Comparison of ENCODE assay signal across 18 cellular contexts in genomic region chr6:29680416-29680815, GRCh38. TPM values are rescaled to one million over a fixed set of nuclear protein-coding genes. Genes with fewer than 3 reads are reported as not detected.
DNase-seq lines count a peak whose midpoint lies in the region; ATAC-seq and TF ChIP-seq lines count a peak whose summit lies in the region.
"Had no signal": no experiment of that assay in that cellular context is flagged by ENCODE, and none has a peak within 500 bp of the region (broad histone marks: within the 10 kb centered on the region; RNA-seq: fewer than 3 reads in every experiment).

No MANE protein-coding gene starts in this region.

- intact Hi-C loops in left ventricle myocardium superior (cut with micrococcal nuclease): no loop called here

- peak overlapping the region; percentile 58 for H3K4me3 ChIP-seq in thoracic aorta
- H3K4me3 ChIP-seq: MG63 had no signal

- H3K36me3 Mint-ChIP-seq in activated naive CD8-positive, alpha-beta T cell treated with anti-CD3 and anti-CD28 coated beads for 36 hours: peaks cover 5% of the 10 kb centered on the region
- H3K36me3 Mint-ChIP-seq in activated naive CD8-positive, alpha-beta T cell treated with anti-CD3 and anti-CD28 coated beads, Interleukin-2, amount 50 U/mL, for 24 hours (ENCODE audit: low read depth): no peaks in the 10 kb centered on the region
- no peaks in the 10 kb centered on the region for H3K36me3 Mint-ChIP-seq in activated T-helper 17 cell treated with anti-CD3 and anti-CD28 coated beads, Interleukin-2, amount 50 U/mL, for 72 hours (ENCODE audit: low read depth)

- H3K4me3 Mint-ChIP-seq in activated naive CD8-positive, alpha-beta T cell treated with anti-CD3 and anti-CD28 coated beads for 36 hours: peak overlapping the region; percentile 86
- H3K4me3 Mint-ChIP-seq in activated naive CD8-positive, alpha-beta T cell treated with anti-CD3 and anti-CD28 coated beads, Interleukin-2, amount 50 U/mL, for 24 hours: no peak overlapping the region
- H3K4me3 Mint-ChIP-seq in activated T-helper 17 cell treated with anti-CD3 and anti-CD28 coated beads, Interleukin-2, amount 50 U/mL, for 72 hours: peak overlapping the region; percentile 63

- H3K27me3 ChIP-seq in foreskin keratinocyte: no peaks in the 10 kb centered on the region
- no peaks in the 10 kb centered on the region for H3K27me3 ChIP-seq in thoracic aorta (replicated peaks; ENCODE audit: insufficient read depth)
- H3K27me3 ChIP-seq: MG63 had no signal

- peak; percentile 40 for DNase-seq in activated naive CD8-positive, alpha-beta T cell treated with anti-CD3 and anti-CD28 coated beads for 36 hours
- no peak for DNase-seq in activated naive CD8-positive, alpha-beta T cell treated with anti-CD3 and anti-CD28 coated beads, Interleukin-2, amount 50 U/mL, for 24 hours
- no peak for DNase-seq in foreskin keratinocyte
- no peak for DNase-seq in thoracic aorta (ENCODE audit: low spot score)
- DNase-seq in DMS79 (lab: John Stamatoyannopoulos, UW): no peak
- DNase-seq in left ventricle myocardium superior: no peak
- DNase-seq: activated CD4-positive, alpha-beta T cell treated with anti-CD3 and anti-CD28 coated beads, Interleukin-2, amount 50 U/mL, for 1 hour; activated naive CD4-positive, alpha-beta T cell treated with Interleukin-2 at 50 U/mL for 16 hours; C1 segment of cervical spinal cord; MG63; NCI-H187 treated with DMSO at 0.1 percent for 48 hours; NCI-H446 treated with DMSO at 0.1 percent for 48 hours; stimulated activated CD4-positive, alpha-beta T cell treated with anti-CD3 and anti-CD28 coated beads, Interleukin-2, amount 100 ng/mL, for 24 hours had no signal

- H3K4me1 Mint-ChIP-seq in activated naive CD8-positive, alpha-beta T cell treated with anti-CD3 and anti-CD28 coated beads for 36 hours: peaks cover 29% of the 10 kb centered on the region
- no peaks in the 10 kb centered on the region for H3K4me1 Mint-ChIP-seq in activated naive CD8-positive, alpha-beta T cell treated with anti-CD3 and anti-CD28 coated beads, Interleukin-2, amount 50 U/mL, for 24 hours
- peaks cover 5% of the 10 kb centered on the region for H3K4me1 Mint-ChIP-seq in activated T-helper 17 cell treated with anti-CD3 and anti-CD28 coated beads, Interleukin-2, amount 50 U/mL, for 72 hours

- H3K9me3 ChIP-seq in thoracic aorta: no peaks in the 10 kb centered on the region
- H3K9me3 ChIP-seq: MG63 had no signal

- ATAC-seq in activated naive CD8-positive, alpha-beta T cell treated with anti-CD3 and anti-CD28 coated beads, Interleukin-2, amount 50 U/mL, for 24 hours: no peak
- peak; percentile 46 for ATAC-seq in activated T-helper 17 cell treated with anti-CD3 and anti-CD28 coated beads, Interleukin-2, amount 50 U/mL, for 72 hours (replicated peaks)
- ATAC-seq in foreskin keratinocyte: no peak
- no peak for ATAC-seq in thoracic aorta (ENCODE audit: insufficient number of reproducible peaks, low FRiP score, low read depth)
- no peak for ATAC-seq in GM18519 (IDR thresholded peaks at IDR 0.05; ENCODE audit: low FRiP score, unreplicated experiment)
- no peak for ATAC-seq in left ventricle myocardium superior

- peaks cover 2% of the 10 kb centered on the region for H3K9me3 Mint-ChIP-seq in activated naive CD8-positive, alpha-beta T cell treated with anti-CD3 and anti-CD28 coated beads for 36 hours
- H3K9me3 Mint-ChIP-seq in activated naive CD8-positive, alpha-beta T cell treated with anti-CD3 and anti-CD28 coated beads, Interleukin-2, amount 50 U/mL, for 24 hours: no peaks in the 10 kb centered on the region
- no peaks in the 10 kb centered on the region for H3K9me3 Mint-ChIP-seq in activated T-helper 17 cell treated with anti-CD3 and anti-CD28 coated beads, Interleukin-2, amount 50 U/mL, for 72 hours

- H3K36me3 ChIP-seq in thoracic aorta: no peaks in the 10 kb centered on the region
- H3K36me3 ChIP-seq: MG63 had no signal

- peaks cover 10% of the 10 kb centered on the region for H3K27me3 Mint-ChIP-seq in activated naive CD8-positive, alpha-beta T cell treated with anti-CD3 and anti-CD28 coated beads for 36 hours
- peaks cover 11% of the 10 kb centered on the region for H3K27me3 Mint-ChIP-seq in activated naive CD8-positive, alpha-beta T cell treated with anti-CD3 and anti-CD28 coated beads, Interleukin-2, amount 50 U/mL, for 24 hours
- H3K27me3 Mint-ChIP-seq in activated T-helper 17 cell treated with anti-CD3 and anti-CD28 coated beads, Interleukin-2, amount 50 U/mL, for 72 hours: no peaks in the 10 kb centered on the region

- H3K27ac ChIP-seq in foreskin keratinocyte (peak overlapping the region; percentile 79), thoracic aorta (no peak overlapping the region)

- H3K27ac Mint-ChIP-seq in activated naive CD8-positive, alpha-beta T cell treated with anti-CD3 and anti-CD28 coated beads for 36 hours: peak overlapping the region; percentile 82
- H3K27ac Mint-ChIP-seq in activated naive CD8-positive, alpha-beta T cell treated with anti-CD3 and anti-CD28 coated beads, Interleukin-2, amount 50 U/mL, for 24 hours: no peak overlapping the region
- no peak overlapping the region for H3K27ac Mint-ChIP-seq in activated T-helper 17 cell treated with anti-CD3 and anti-CD28 coated beads, Interleukin-2, amount 50 U/mL, for 72 hours

- H3K4me1 ChIP-seq in foreskin keratinocyte (peaks cover 40% of the 10 kb centered on the region), thoracic aorta (ENCODE audit: control insufficient read depth in 1 of 2, low read depth in 2 of 2) (no peaks in the 10 kb centered on the region)

- peak; percentile 5 for TF ChIP-seq CTCF in foreskin keratinocyte (conservative IDR thresholded peaks at IDR 0.05)
- TF ChIP-seq CTCF in thoracic aorta (IDR thresholded peaks at IDR 0.05): no peak

RNA-seq across cellular contexts. Expression of gene ZFP57, which starts 0.5 kb away (rescaled TPM):
- 10 to 100 TPM; 10.6 to 11.5 TPM for total RNA-seq in activated naive CD8-positive, alpha-beta T cell treated with anti-CD3 and anti-CD28 coated beads for 36 hours
- total RNA-seq in activated T-helper 17 cell treated with anti-CD3 and anti-CD28 coated beads, Interleukin-2, amount 50 U/mL, for 72 hours: 1 to 10 TPM in 1 of 2 donors, not detected in 1; 2.6 TPM
- total RNA-seq in foreskin keratinocyte (1.3 and 20.1 TPM in 2 replicates), thoracic aorta (1 to 10 TPM in 1 of 2 donors, not detected in 1; 3.2 TPM), left ventricle myocardium superior (not detected)
- 1.7 and 23.1 TPM in 2 replicates for polyA plus RNA-seq in foreskin keratinocyte
- total RNA-seq: A673, RPMI7951 had no signal

RNA-seq across cellular contexts. Expression of gene MOG, which starts 23.5 kb away (rescaled TPM):
- total RNA-seq in activated naive CD8-positive, alpha-beta T cell treated with anti-CD3 and anti-CD28 coated beads for 36 hours: not detected
- not detected for total RNA-seq in activated T-helper 17 cell treated with anti-CD3 and anti-CD28 coated beads, Interleukin-2, amount 50 U/mL, for 72 hours
- not detected in 2 replicates for total RNA-seq in foreskin keratinocyte
- not detected in 2 replicates for polyA plus RNA-seq in foreskin keratinocyte
- not detected for total RNA-seq in thoracic aorta
- 5.4 TPM for total RNA-seq in left ventricle myocardium superior
- total RNA-seq: A673, RPMI7951, ureter had no signal

RNA-seq across cellular contexts. Expression of gene HLA-F, which starts 42.8 kb away (rescaled TPM):
- 100 to 1,000 TPM; 178 to 181 TPM for total RNA-seq in activated naive CD8-positive, alpha-beta T cell treated with anti-CD3 and anti-CD28 coated beads for 36 hours
- 100 to 1,000 TPM; 159 to 352 TPM for total RNA-seq in activated T-helper 17 cell treated with anti-CD3 and anti-CD28 coated beads, Interleukin-2, amount 50 U/mL, for 72 hours
- total RNA-seq in foreskin keratinocyte (35.3 and 55.5 TPM in 2 replicates), thoracic aorta (100 to 1,000 TPM in 1 of 2 donors, 10 to 100 TPM in 1; 94.2 to 117 TPM), left ventricle myocardium superior (32.3 TPM)
- polyA plus RNA-seq in foreskin keratinocyte: 36.6 and 54.5 TPM in 2 replicates
- total RNA-seq: A673 had no signal

RNA-seq across cellular contexts. Expression of gene GABBR1, which starts 47.4 kb away (rescaled TPM):
- total RNA-seq in activated naive CD8-positive, alpha-beta T cell treated with anti-CD3 and anti-CD28 coated beads for 36 hours: 1 to 10 TPM; 7.2 to 7.6 TPM
- total RNA-seq in activated T-helper 17 cell treated with anti-CD3 and anti-CD28 coated beads, Interleukin-2, amount 50 U/mL, for 72 hours: 10 to 100 TPM; 19.3 to 46.1 TPM
- 10.3 and 12.2 TPM in 2 replicates for total RNA-seq in foreskin keratinocyte
- polyA plus RNA-seq in foreskin keratinocyte: 6.0 and 6.4 TPM in 2 replicates
- 100 to 1,000 TPM in 1 of 2 donors, 10 to 100 TPM in 1; 63.2 to 112 TPM for total RNA-seq in thoracic aorta
- 22.6 TPM for total RNA-seq in left ventricle myocardium superior
